ENCODE assay signal across 10 cellular contexts in the genomic region with DNA sequence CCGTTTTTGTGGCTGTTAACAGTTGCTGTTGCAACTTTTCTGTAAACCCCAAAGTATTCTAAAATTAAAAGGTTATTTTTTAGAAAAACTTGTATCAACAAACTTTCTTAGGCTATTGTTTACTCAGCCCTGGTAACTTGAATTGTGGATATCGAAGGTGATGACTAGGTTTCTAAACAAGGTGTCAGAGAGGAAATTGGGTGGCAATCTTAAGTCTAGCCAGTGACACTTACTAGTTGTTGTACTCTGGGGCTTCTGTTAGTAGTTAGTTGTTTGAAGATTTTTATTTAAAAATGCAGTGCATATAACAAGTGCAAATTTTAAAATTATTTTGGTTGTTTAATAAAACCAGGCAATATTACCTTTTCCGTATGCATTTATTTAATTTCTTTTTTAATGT. TPM values are rescaled to one million over a fixed set of nuclear protein-coding genes. Genes with fewer than 3 reads are reported as not detected.
DNase-seq lines count a peak whose midpoint lies in the region; ATAC-seq and TF ChIP-seq lines count a peak whose summit lies in the region.
"Had no signal": no experiment of that assay in that cellular context is flagged by ENCODE, and none has a peak within 500 bp of the region (broad histone marks: within the 10 kb centered on the region; RNA-seq: fewer than 3 reads in every experiment).

No MANE protein-coding gene starts in this region.

- TF ChIP-seq CTCF in esophagus squamous epithelium (IDR thresholded peaks at IDR 0.05) (no peak), tibial nerve (IDR thresholded peaks at IDR 0.05) (no peak)

- H3K27me3 Mint-ChIP-seq in activated naive CD4-positive, alpha-beta T cell treated with anti-CD3 and anti-CD28 coated beads for 36 hours (ENCODE audit: low read depth): no peaks in the 10 kb centered on the region
- H3K27me3 Mint-ChIP-seq in stimulated activated naive CD8-positive, alpha-beta T cell treated with anti-CD3 and anti-CD28 coated beads, Interleukin-15, amount 100 ng/mL, for 72 hours: no peaks in the 10 kb centered on the region

- no peak for ATAC-seq in stimulated activated naive CD8-positive, alpha-beta T cell treated with anti-CD3 and anti-CD28 coated beads, Interleukin-15, amount 100 ng/mL, for 72 hours
- no peak for ATAC-seq in HG03469 (IDR thresholded peaks at IDR 0.05; ENCODE audit: unreplicated experiment)

- peak overlapping the region; percentile 95 for H3K4me3 Mint-ChIP-seq in activated naive CD4-positive, alpha-beta T cell treated with anti-CD3 and anti-CD28 coated beads for 36 hours
- H3K4me3 Mint-ChIP-seq in stimulated activated naive CD8-positive, alpha-beta T cell treated with anti-CD3 and anti-CD28 coated beads, Interleukin-15, amount 100 ng/mL, for 72 hours: peak overlapping the region; percentile 95 to 98

- H3K27ac ChIP-seq in SJCRH30 (peak overlapping the region; percentile 98), esophagus squamous epithelium (peak overlapping the region in 3 of 4 donors; percentile 94 to 96 (median 94)), tibial nerve (no peak overlapping the region)

- CTCF ChIA-PET in activated naive CD4-positive, alpha-beta T cell treated with anti-CD3 and anti-CD28 coated beads for 36 hours (lab: Charles Lee): no interaction called here

- no peaks in the 10 kb centered on the region for H3K27me3 ChIP-seq in SJCRH30
- no peaks in the 10 kb centered on the region for H3K27me3 ChIP-seq in esophagus squamous epithelium
- H3K27me3 ChIP-seq in tibial nerve: no peaks in the 10 kb centered on the region

- intact Hi-C loops in activated naive CD4-positive, alpha-beta T cell treated with anti-CD3 and anti-CD28 coated beads for 36 hours (cut with micrococcal nuclease): loop anchor here (5.0 kb wide), 7 partner anchors 48 to 1372 kb away; a partner anchor contains a TSS
- intact Hi-C loops in esophagus squamous epithelium (cut with DNase I): no loop called here

- H3K4me1 ChIP-seq in SJCRH30 (no peaks in the 10 kb centered on the region), esophagus squamous epithelium (peaks cover 10 to 41% (median 15%) of the 10 kb centered on the region in 3 donors), tibial nerve (peaks cover 0 to 20% (median 13%) of the 10 kb centered on the region in 4 donors)

- TF ChIP-seq POLR2A in esophagus squamous epithelium (IDR thresholded peaks at IDR 0.05) (no peak), tibial nerve (IDR thresholded peaks at IDR 0.05) (no peak)

- H3K4me1 Mint-ChIP-seq in activated naive CD4-positive, alpha-beta T cell treated with anti-CD3 and anti-CD28 coated beads for 36 hours (ENCODE audit: low read depth): peaks cover 23% of the 10 kb centered on the region
- H3K4me1 Mint-ChIP-seq in stimulated activated naive CD8-positive, alpha-beta T cell treated with anti-CD3 and anti-CD28 coated beads, Interleukin-15, amount 100 ng/mL, for 72 hours: peaks cover 41% of the 10 kb centered on the region

- H3K9me3 Mint-ChIP-seq in activated naive CD4-positive, alpha-beta T cell treated with anti-CD3 and anti-CD28 coated beads for 36 hours: no peaks in the 10 kb centered on the region
- no peaks in the 10 kb centered on the region for H3K9me3 Mint-ChIP-seq in stimulated activated naive CD8-positive, alpha-beta T cell treated with anti-CD3 and anti-CD28 coated beads, Interleukin-15, amount 100 ng/mL, for 72 hours

- peaks cover 15% of the 10 kb centered on the region for H3K36me3 Mint-ChIP-seq in activated naive CD4-positive, alpha-beta T cell treated with anti-CD3 and anti-CD28 coated beads for 36 hours (ENCODE audit: low read depth)

- H3K9me3 ChIP-seq in SJCRH30 (replicated peaks): no peaks in the 10 kb centered on the region
- no peaks in the 10 kb centered on the region for H3K9me3 ChIP-seq in esophagus squamous epithelium
- H3K9me3 ChIP-seq in tibial nerve: no peaks in the 10 kb centered on the region

- peak overlapping the region; percentile 99 for H3K27ac Mint-ChIP-seq in activated naive CD4-positive, alpha-beta T cell treated with anti-CD3 and anti-CD28 coated beads for 36 hours
- H3K27ac Mint-ChIP-seq in stimulated activated naive CD8-positive, alpha-beta T cell treated with anti-CD3 and anti-CD28 coated beads, Interleukin-15, amount 100 ng/mL, for 72 hours: peak overlapping the region; percentile 99

- H3K4me3 ChIP-seq in SJCRH30 (peak overlapping the region; percentile 89), esophagus squamous epithelium (peak overlapping the region in 3 of 4 donors; percentile 76 to 95 (median 79)), tibial nerve (no peak overlapping the region)

- no peak for TF ChIP-seq EP300 in tibial nerve (IDR thresholded peaks at IDR 0.05)

- WGBS in esophagus squamous epithelium, 2 donors: 13 to 21% methylated on average over 3 of the region's 3 CpGs
- 25 to 27% methylated on average over 3 of the region's 3 CpGs for WGBS in tibial nerve, 2 donors

- DNase-seq in activated naive CD4-positive, alpha-beta T cell treated with anti-CD3 and anti-CD28 coated beads for 36 hours: no peak
- no peak for DNase-seq in activated naive CD4-positive, alpha-beta T cell (lab: John Stamatoyannopoulos, UW)
- DNase-seq in SJCRH30: peak in 1 of 2 experiments; percentile 13
- no peak for DNase-seq in esophagus squamous epithelium (lab: John Stamatoyannopoulos, UW)
- DNase-seq in stimulated activated naive CD8-positive, alpha-beta T cell treated with anti-CD3 and anti-CD28 coated beads, Interleukin-15, amount 100 ng/mL, for 72 hours: no peak
- DNase-seq in tibial nerve (ENCODE audit: low spot score in 2 of 2): no peak
- no peak for DNase-seq in NCI-H510A (lab: John Stamatoyannopoulos, UW)
- DNase-seq: stimulated activated CD4-positive, alpha-beta T cell treated with anti-CD3 and anti-CD28 coated beads, Interleukin-2, amount 100 ng/mL, for 24 hours; T1000 had no signal

- 0 out of 2 replicates have a peak, but pooled peaks cover 4% of the 10 kb centered on the region for H3K36me3 ChIP-seq in SJCRH30
- H3K36me3 ChIP-seq in esophagus squamous epithelium: no peaks in the 10 kb centered on the region
- H3K36me3 ChIP-seq in tibial nerve: no peaks in the 10 kb centered on the region

RNA-seq across cellular contexts. Expression of a gene that starts 1.3 kb away (rescaled TPM):
- 10 to 100 TPM; 43.2 to 43.4 TPM for total RNA-seq in activated naive CD4-positive, alpha-beta T cell treated with anti-CD3 and anti-CD28 coated beads for 36 hours
- 68.3 and 70.5 TPM in 2 replicates for total RNA-seq in SJCRH30 (2014; rRNA removed; shearing (Covaris generic))
- total RNA-seq in esophagus squamous epithelium (10 to 100 TPM in 2 of 4 donors, 1 to 10 TPM in 2; 7.4 to 21.5 (median 14.4) TPM), tibial nerve (1 to 10 TPM in 1 of 4 donors, under 1 TPM in 3; under 0.01 to 1.0 (median 0.56) TPM)

RNA-seq across cellular contexts. Expression of a gene that starts 20.3 kb away (rescaled TPM):
- 10 to 100 TPM; 30.8 to 31.2 TPM for total RNA-seq in activated naive CD4-positive, alpha-beta T cell treated with anti-CD3 and anti-CD28 coated beads for 36 hours
- total RNA-seq in SJCRH30 (2014; rRNA removed; shearing (Covaris generic)): 21.5 and 24.8 TPM in 2 replicates
- total RNA-seq in esophagus squamous epithelium (10 to 100 TPM; 26.7 to 36.8 (median 29.5) TPM), tibial nerve (10 to 100 TPM; 15.1 to 23.4 (median 21.4) TPM)

Comparison
In these comparisons a context has a peak if more than half of its experiments do, and no peak if none do; other contexts are left out.
1. H3K27ac ChIP-seq: peak in SJCRH30 (single experiment) and esophagus squamous epithelium (3 of 4); none in tibial nerve (0 of 4).
2. H3K4me3 ChIP-seq: peak in SJCRH30 (single experiment) and esophagus squamous epithelium (3 of 4); none in tibial nerve (0 of 4).
3. RNA of a gene that starts 1.3 kb away (total RNA-seq): 68.3 to 70.5 TPM in SJCRH30, 43.2 to 43.4 TPM in activated naive CD4-positive, alpha-beta T cell treated with anti-CD3 and anti-CD28 coated beads for 36 hours and 7.4 to 21.5 TPM in esophagus squamous epithelium; under 0.01 to 1.0 TPM in tibial nerve; every median in the first group is over 4 times any median in the second.